Comparison of ENCODE assay signal across 20 cellular contexts in the genomic region with DNA sequence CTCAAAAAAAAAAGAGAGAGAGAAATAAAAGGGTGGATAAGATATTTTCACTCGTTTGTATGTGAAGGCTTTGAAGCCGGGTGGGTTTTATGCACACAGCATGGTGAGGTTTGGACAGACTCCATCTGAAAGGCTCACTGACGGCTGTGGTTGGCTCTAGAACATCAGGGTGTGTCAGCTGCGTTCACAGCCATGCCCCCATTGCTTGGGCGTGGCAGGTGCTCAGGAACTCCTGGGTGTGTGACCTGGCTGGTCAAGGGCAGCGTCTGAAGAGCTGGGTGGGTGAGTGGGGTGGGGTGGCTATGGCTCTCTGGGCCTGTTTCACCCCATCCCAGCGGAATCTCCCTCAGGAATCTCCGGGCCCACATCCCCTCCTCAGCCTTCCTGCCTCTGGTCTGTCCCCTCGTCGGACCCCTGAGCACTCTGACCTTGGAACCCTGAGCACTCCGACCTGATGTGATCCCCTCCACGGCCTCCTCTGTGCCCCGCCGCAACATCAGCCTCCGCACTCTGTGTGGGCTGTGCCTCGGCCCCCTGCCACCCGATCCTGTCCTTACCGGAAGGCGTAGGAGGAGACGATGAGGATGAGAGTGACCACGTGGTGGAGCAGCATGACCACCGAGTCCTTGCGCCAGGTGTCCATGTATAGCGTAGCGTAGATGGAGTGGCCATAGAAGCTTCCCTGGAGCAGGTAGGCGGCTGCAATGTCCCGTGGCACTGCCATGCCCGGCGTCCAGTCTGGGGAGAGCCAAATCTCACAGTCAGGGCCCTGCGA. TPM values are rescaled to one million over a fixed set of nuclear protein-coding genes. Genes with fewer than 3 reads are reported as not detected.
A peak's percentile ranks its signal among the peaks of the same experiment; 100 is the strongest.
DNase-seq lines count a peak whose midpoint lies in the region; ATAC-seq, FAIRE-seq and TF ChIP-seq lines count a peak whose summit lies in the region.
"Had no signal": no experiment of that assay in that cellular context is flagged by ENCODE, and none has a peak within 500 bp of the region (broad histone marks: within the 10 kb centered on the region; RNA-seq: fewer than 3 reads in every experiment).

No MANE protein-coding gene starts in this region.

- H3K79me1 ChIP-seq in H9 (ENCODE audit: insufficient read depth, low read depth, low read length, poor library complexity, severe bottlenecking): no peaks in the 10 kb centered on the region

- no peak overlapping the region for H2BK5ac ChIP-seq in H9 (ENCODE audit: insufficient read length, low read length)

- H3K56ac ChIP-seq in H9 (ENCODE audit: insufficient read length, low read depth, low read length): no peak overlapping the region

- H2AK5ac ChIP-seq in H9 (ENCODE audit: insufficient read length, low read length): no peak overlapping the region

- no peak overlapping the region for H2BK120ac ChIP-seq in H9 (ENCODE audit: low read depth, low read length, poor library complexity, severe bottlenecking)

- POLR2A ChIA-PET in activated CD4-positive, alpha-beta memory T cell treated with anti-CD3 and anti-CD28 coated beads for 36 hours (lab: Charles Lee): no interaction called here

- no peak overlapping the region for H2BK12ac ChIP-seq in H9 (ENCODE audit: insufficient read length, low read depth, low read length)

- no peak for ATAC-seq in psoas muscle

- DNase-seq in H9 (peak; percentile 24), NAMALWA (ENCODE audit: low spot score) (peak; percentile 52), colonic mucosa (peak; percentile 47), nephron progenitor cell (no peak), psoas muscle (no peak), GM19239 (ENCODE audit: insufficient read length, low spot score) (no peak)
- no peak for DNase-seq in stimulated activated naive CD4-positive, alpha-beta T cell treated with Interleukin-2 at 50 U/mL for 16 hours (lab: John Stamatoyannopoulos, UW)
- no peak for DNase-seq in activated CD4-positive, alpha-beta memory T cell treated with anti-CD3 and anti-CD28 coated beads for 36 hours
- DNase-seq: C1 segment of cervical spinal cord; DMS 273 treated with DMSO at 0.1 percent for 48 hours; H7; NCI-H1436 treated with DMSO at 0.1 percent for 48 hours; NCI-H2081 treated with DMSO at 0.1 percent for 48 hours; NCI-H2227 treated with DMSO at 0.1 percent for 48 hours; NCI-H524 treated with DMSO at 0.1 percent for 48 hours; NK-92 treated with Interleukin-12 subunit alpha and Interleukin-12 subunit beta, amount 100 ng/mL, for 24 hours; OCI-M1; SIG-M5 had no signal

- H3K4me3 Mint-ChIP-seq in H9 (no peak overlapping the region; a peak in 1 of 5 replicates), nephron progenitor cell (no peak overlapping the region)
- H3K4me3 Mint-ChIP-seq in activated CD4-positive, alpha-beta memory T cell treated with anti-CD3 and anti-CD28 coated beads for 36 hours: no peak overlapping the region

- no CpG with 5 or more reads among the region's 30 CpGs for WGBS in H9 (ENCODE audit: extremely low coverage, insufficient read length, low lambda C conversion rate)
- WGBS in psoas muscle, 3 donors: 84 to 88% (median 84%) methylated on average over 29 to 30 of the region's 30 CpGs

- H3K79me2 ChIP-seq in H9 (ENCODE audit: insufficient read depth, low read length): no peaks in the 10 kb centered on the region

- H3K36me3 Mint-ChIP-seq in H9 (ENCODE audit: insufficient read depth in 1 of 3, low read depth in 3 of 3): peaks cover 25 to 58% (median 35%) of the 10 kb centered on the region in 3 experiments
- peaks cover 53% of the 10 kb centered on the region for H3K36me3 Mint-ChIP-seq in nephron progenitor cell (ENCODE audit: low read depth)
- H3K36me3 Mint-ChIP-seq in activated CD4-positive, alpha-beta memory T cell treated with anti-CD3 and anti-CD28 coated beads for 36 hours: no peaks in the 10 kb centered on the region

- H3K4me1 Mint-ChIP-seq in H9 (no peaks in the 10 kb centered on the region), nephron progenitor cell (no peaks in the 10 kb centered on the region)
- no peaks in the 10 kb centered on the region for H3K4me1 Mint-ChIP-seq in activated CD4-positive, alpha-beta memory T cell treated with anti-CD3 and anti-CD28 coated beads for 36 hours (ENCODE audit: low read depth)

- no peak overlapping the region for H3K4ac ChIP-seq in H9 (ENCODE audit: low read depth, low read length)

- H3K27me3 Mint-ChIP-seq in H9 (ENCODE audit: low read depth): no peaks in the 10 kb centered on the region
- peaks cover 8% of the 10 kb centered on the region for H3K27me3 Mint-ChIP-seq in nephron progenitor cell (ENCODE audit: low read depth, poor library complexity)
- H3K27me3 Mint-ChIP-seq in activated CD4-positive, alpha-beta memory T cell treated with anti-CD3 and anti-CD28 coated beads for 36 hours: no peaks in the 10 kb centered on the region

- no peaks in the 10 kb centered on the region; a peak in 3 of 5 replicates for H3K9me3 Mint-ChIP-seq in H9
- H3K9me3 Mint-ChIP-seq in nephron progenitor cell: no peaks in the 10 kb centered on the region
- no peaks in the 10 kb centered on the region for H3K9me3 Mint-ChIP-seq in activated CD4-positive, alpha-beta memory T cell treated with anti-CD3 and anti-CD28 coated beads for 36 hours

- TF ChIP-seq CTCF in H9 (conservative IDR thresholded peaks at IDR 0.05): no peak
- TF ChIP-seq CTCF in colonic mucosa (IDR thresholded peaks at IDR 0.05): no peak
- TF ChIP-seq CTCF in nephron progenitor cell (IDR thresholded peaks at IDR 0.05): no peak
- no peak for TF ChIP-seq CTCF in psoas muscle (IDR thresholded peaks at IDR 0.05)

- no peak overlapping the region for H4K8ac ChIP-seq in H9 (replicated peaks; ENCODE audit: insufficient read length, low read depth, low read length)

- no peak overlapping the region for H3K18ac ChIP-seq in H9 (ENCODE audit: insufficient read length, low read depth, low read length)

- H3K4me1 ChIP-seq in H9 (ENCODE audit: insufficient read depth, low read length) (no peaks in the 10 kb centered on the region), colonic mucosa (no peaks in the 10 kb centered on the region), psoas muscle (no peaks in the 10 kb centered on the region)

- H3K27ac Mint-ChIP-seq in H9: no peak overlapping the region
- peak overlapping the region; percentile 59 for H3K27ac Mint-ChIP-seq in nephron progenitor cell
- H3K27ac Mint-ChIP-seq in activated CD4-positive, alpha-beta memory T cell treated with anti-CD3 and anti-CD28 coated beads for 36 hours: no peak overlapping the region

- no peak overlapping the region for H3K9ac ChIP-seq in H9 (ENCODE audit: extremely low read depth, insufficient read length, low read length)
- no peak overlapping the region for H3K9ac ChIP-seq in colonic mucosa (ENCODE audit: low read depth in 2 of 2, low read length in 2 of 2)

- no peaks in the 10 kb centered on the region for H3K9me3 ChIP-seq in H9 (ENCODE audit: control insufficient read depth, low read depth, low read length)
- H3K9me3 ChIP-seq in colonic mucosa: no peaks in the 10 kb centered on the region
- no peaks in the 10 kb centered on the region for H3K9me3 ChIP-seq in psoas muscle

- H3K23me2 ChIP-seq in H9 (ENCODE audit: insufficient read length, low read depth, low read length, poor library complexity, severe bottlenecking): peaks cover 3% of the 10 kb centered on the region

- no peak overlapping the region for H3K23ac ChIP-seq in H9 (ENCODE audit: insufficient read length, low read depth, low read length)

- H4K20me1 ChIP-seq in H9 (ENCODE audit: control insufficient read depth, insufficient read depth, insufficient read length): no peaks in the 10 kb centered on the region

- CTCF ChIA-PET in activated CD4-positive, alpha-beta memory T cell treated with anti-CD3 and anti-CD28 coated beads for 36 hours (lab: Charles Lee): interaction anchor here (1.1 kb wide), 1 partner anchor 17 kb away, joined by 4 read pairs; no protein-coding TSS in a partner anchor

- H3K27me3 ChIP-seq in H9 (ENCODE audit: insufficient read depth, low read length) (no peaks in the 10 kb centered on the region), colonic mucosa (no peaks in the 10 kb centered on the region), psoas muscle (ENCODE audit: insufficient read depth in 3 of 3, low read length in 2 of 3) (no peaks in the 10 kb centered on the region)

- intact Hi-C loops in colonic mucosa (cut with DNase I): no loop called here
- intact Hi-C loops in psoas muscle (cut with DNase I): no loop called here
- intact Hi-C loops in activated CD4-positive, alpha-beta memory T cell treated with anti-CD3 and anti-CD28 coated beads for 36 hours (cut with micrococcal nuclease): no loop called here

- no peak overlapping the region for H4K91ac ChIP-seq in H9 (ENCODE audit: insufficient read length, low read depth, low read length)

- no peak overlapping the region for H3K14ac ChIP-seq in H9 (ENCODE audit: insufficient read depth, low read length)

- H3T11ph ChIP-seq in H9 (ENCODE audit: low read length): no peak overlapping the region

- no peak overlapping the region for H2AFZ ChIP-seq in H9 (ENCODE audit: low read length)

- H3K4me3 ChIP-seq in colonic mucosa (no peak overlapping the region), psoas muscle (no peak overlapping the region)

- H3K36me3 ChIP-seq in colonic mucosa (no peaks in the 10 kb centered on the region), psoas muscle (ENCODE audit: insufficient read depth in 1 of 2, low read depth in 1 of 2) (peaks cover 0 to 13% of the 10 kb centered on the region in 2 donors)

- H3K27ac ChIP-seq in H9 (ENCODE audit: insufficient read length, low read depth, low read length) (no peak overlapping the region), colonic mucosa (no peak overlapping the region), psoas muscle (no peak overlapping the region)
- H3K27ac ChIP-seq: HL-60 had no signal

- no peak overlapping the region for H2BK15ac ChIP-seq in H9 (ENCODE audit: low read depth, low read length)

- H4K5ac ChIP-seq in H9 (ENCODE audit: insufficient read length, low read depth, low read length): no peak overlapping the region

- no peak for FAIRE-seq in GM19239 (lab: Jason Lieb, UNC)
- FAIRE-seq: HTR-8/SVneo had no signal

- no peak overlapping the region for H3K4me2 ChIP-seq in H9 (ENCODE audit: insufficient read depth, insufficient read length, low read length)

- no peak overlapping the region for H2BK20ac ChIP-seq in H9 (ENCODE audit: low read depth, low read length, poor library complexity, severe bottlenecking)

RNA-seq across cellular contexts. Expression of gene CERS1, which starts 12.2 kb away (rescaled TPM):
- total RNA-seq in H9 (2021) (19.3 and 20.3 TPM in 2 replicates), colonic mucosa (under 1 TPM; 0.15 to 0.58 TPM), psoas muscle (1 to 10 TPM; 4.3 to 6.4 (median 5.3) TPM)
- polyA plus RNA-seq in psoas muscle: 1 to 10 TPM; 2.1 to 4.6 (median 4.0) TPM
- not detected for total RNA-seq in activated CD4-positive, alpha-beta memory T cell treated with anti-CD3 and anti-CD28 coated beads for 36 hours

RNA-seq across cellular contexts. Expression of gene COPE, which starts 35.5 kb away (rescaled TPM):
- total RNA-seq in H9 (2021) (185 and 198 TPM in 2 replicates), colonic mucosa (100 to 1,000 TPM; 218 to 295 TPM), psoas muscle (100 to 1,000 TPM in 3 of 4 donors, 10 to 100 TPM in 1; 91.5 to 110 (median 105) TPM)
- polyA plus RNA-seq in psoas muscle: 100 to 1,000 TPM; 117 to 173 (median 130) TPM
- 100 to 1,000 TPM; 217 to 220 TPM for total RNA-seq in activated CD4-positive, alpha-beta memory T cell treated with anti-CD3 and anti-CD28 coated beads for 36 hours

RNA-seq across cellular contexts. Expression of gene DDX49, which starts 35.8 kb away (rescaled TPM):
- total RNA-seq in H9 (2021) (52.3 and 52.4 TPM in 2 replicates), colonic mucosa (10 to 100 TPM; 31.1 to 57.8 TPM), psoas muscle (10 to 100 TPM; 27.2 to 35.3 (median 30.3) TPM)
- 10 to 100 TPM; 47.2 to 73.1 (median 47.7) TPM for polyA plus RNA-seq in psoas muscle
- 10 to 100 TPM; 37.7 to 46.3 TPM for total RNA-seq in activated CD4-positive, alpha-beta memory T cell treated with anti-CD3 and anti-CD28 coated beads for 36 hours

RNA-seq across cellular contexts. Expression of gene UPF1, which starts 52.0 kb away (rescaled TPM):
- 83.3 and 85.4 TPM in 2 replicates for total RNA-seq in H9 (2021)
- 100 to 1,000 TPM in 1 of 2 donors, 10 to 100 TPM in 1; 77.5 to 113 TPM for total RNA-seq in colonic mucosa
- 10 to 100 TPM; 34.6 to 45.0 (median 37.9) TPM for total RNA-seq in psoas muscle
- 10 to 100 TPM; 15.6 to 34.5 (median 34.4) TPM for polyA plus RNA-seq in psoas muscle
- 10 to 100 TPM; 71.7 to 77.2 TPM for total RNA-seq in activated CD4-positive, alpha-beta memory T cell treated with anti-CD3 and anti-CD28 coated beads for 36 hours

RNA-seq across cellular contexts. Expression of gene HOMER3, which starts 57.3 kb away (rescaled TPM):
- total RNA-seq in H9 (2021): 19.6 and 20.2 TPM in 2 replicates
- total RNA-seq in colonic mucosa: 1 to 10 TPM; 1.9 to 5.3 TPM
- total RNA-seq in psoas muscle: 10 to 100 TPM; 61.4 to 77.9 (median 67.7) TPM
- polyA plus RNA-seq in psoas muscle: 10 to 100 TPM; 72.9 to 86.2 (median 83.1) TPM
- total RNA-seq in activated CD4-positive, alpha-beta memory T cell treated with anti-CD3 and anti-CD28 coated beads for 36 hours: 1 to 10 TPM in 1 of 2 experiments, under 1 TPM in 1; 0.77 to 1.2 TPM

Comparison
In these comparisons a context has a peak if more than half of its experiments do, and no peak if none do; other contexts are left out.
1. DNase-seq: peak in H9 (single experiment), NAMALWA (single experiment) and colonic mucosa (single experiment); none in nephron progenitor cell (single experiment), stimulated activated naive CD4-positive, alpha-beta T cell treated with Interleukin-2 at 50 U/mL for 16 hours (single experiment), psoas muscle (0 of 2), activated CD4-positive, alpha-beta memory T cell treated with anti-CD3 and anti-CD28 coated beads for 36 hours (single experiment) and GM19239 (single experiment).